Comparison of ENCODE assay signal across 23 cellular contexts in genomic region chr18:22250026-22250425, GRCh38.
DNase-seq lines count a peak whose midpoint lies in the region; ATAC-seq and TF ChIP-seq lines count a peak whose summit lies in the region.
"Had no signal": no experiment of that assay in that cellular context is flagged by ENCODE, and none has a peak within 500 bp of the region (broad histone marks: within the 10 kb centered on the region; RNA-seq: fewer than 3 reads in every experiment).

No MANE protein-coding gene starts in this region.

- H3K27me3 ChIP-seq in subcutaneous abdominal adipose tissue (ENCODE audit: control insufficient read depth in 5 of 5, insufficient read depth in 4 of 5, low read length in 5 of 5): no peaks in the 10 kb centered on the region
- H3K27me3 ChIP-seq: BE2C; BLaER1 treated with 17β-estradiol and CSF1 and Interleukin-3, amounts not matched to agents 10 nM and 100 nM had no signal

- no TSS peak for BruUV-seq in Calu3 (replicated peaks; lab: Mats Ljungman, UMichigan)

- H3K4me3 Mint-ChIP-seq in Calu3 (ENCODE audit: low read depth, unreplicated experiment): peak overlapping the region; percentile 5
- H3K4me3 Mint-ChIP-seq: CD4-positive, alpha-beta T cell; CD8-positive, alpha-beta memory T cell; HFFc6 had no signal

- ATAC-seq in GM21717 (IDR thresholded peaks at IDR 0.05; ENCODE audit: unreplicated experiment): no peak
- ATAC-seq: A549 had no signal

- no peak overlapping the region for H3K9ac ChIP-seq in subcutaneous abdominal adipose tissue (ENCODE audit: low read length in 5 of 5)
- H3K9ac ChIP-seq: BLaER1 treated with 17β-estradiol and CSF1 and Interleukin-3, amounts not matched to agents 10 nM and 100 nM; GM23248 had no signal

- H3K9me3 Mint-ChIP-seq in Calu3 (ENCODE audit: low read depth, unreplicated experiment): no peaks in the 10 kb centered on the region
- H3K9me3 Mint-ChIP-seq: CD8-positive, alpha-beta memory T cell; HFFc6 had no signal

- H3K27ac Mint-ChIP-seq in Calu3 (ENCODE audit: unreplicated experiment): peak overlapping the region; percentile 35
- H3K27ac Mint-ChIP-seq: CD14-positive monocyte; CD4-positive, alpha-beta T cell; HFFc6 had no signal

- no peak overlapping the region for H3K4me3 ChIP-seq in HEK293 (ENCODE audit: low read depth, low read length)
- peak overlapping the region in 1 of 5 donors; percentile 25 for H3K4me3 ChIP-seq in subcutaneous abdominal adipose tissue (ENCODE audit: low read depth in 1 of 5, low read length in 5 of 5)
- H3K4me3 ChIP-seq: A549; BLaER1 treated with 17β-estradiol and CSF1 and Interleukin-3, amounts not matched to agents 10 nM and 100 nM; GM23248 had no signal

- no peaks in the 10 kb centered on the region for H3K36me3 ChIP-seq in HEK293 (ENCODE audit: control insufficient read depth in 2 of 2, insufficient read depth in 1 of 2, low read length in 2 of 2)
- H3K36me3 ChIP-seq in subcutaneous abdominal adipose tissue (ENCODE audit: control insufficient read depth in 5 of 5, insufficient read depth in 5 of 5, low read length in 5 of 5): no peaks in the 10 kb centered on the region
- H3K36me3 ChIP-seq: BE2C; BLaER1 treated with 17β-estradiol and CSF1 and Interleukin-3, amounts not matched to agents 10 nM and 100 nM had no signal

- H3K9me3 ChIP-seq in HEK293 (ENCODE audit: control insufficient read depth, insufficient read depth, low read depth, low read length) (no peaks in the 10 kb centered on the region), subcutaneous abdominal adipose tissue (ENCODE audit: control insufficient read depth in 5 of 5, low read length in 5 of 5) (no peaks in the 10 kb centered on the region)
- H3K9me3 ChIP-seq: A549; BE2C; BLaER1 treated with 17β-estradiol and CSF1 and Interleukin-3, amounts not matched to agents 10 nM and 100 nM had no signal

- TF ChIP-seq CTCF in Calu3 (IDR thresholded peaks at IDR 0.05; ENCODE audit: unreplicated experiment) (no peak), HEK293 (tag by site-specific recombination; IDR thresholded peaks at IDR 0.05) (no peak), RWPE1 (conservative IDR thresholded peaks at IDR 0.05; ENCODE audit: low read depth) (no peak)

- H3K27me3 Mint-ChIP-seq in Calu3 (ENCODE audit: unreplicated experiment): no peaks in the 10 kb centered on the region
- H3K27me3 Mint-ChIP-seq: CD4-positive, alpha-beta T cell had no signal

- intact Hi-C loops in Calu3 (cut with micrococcal nuclease; ENCODE audit: unreplicated experiment): no loop called here

- H3K4me1 ChIP-seq in HEK293 (ENCODE audit: control insufficient read depth, insufficient read depth, low read length) (peaks cover 3% of the 10 kb centered on the region; the same call in 1 of the 2 replicates), subcutaneous abdominal adipose tissue (ENCODE audit: control insufficient read depth in 5 of 5, insufficient read depth in 5 of 5, low read length in 5 of 5) (peaks cover 0 to 17% (median 13%) of the 10 kb centered on the region in 5 donors)
- H3K4me1 ChIP-seq: BE2C had no signal

- H3K27ac ChIP-seq in HEK293 (ENCODE audit: extremely low read depth, low read depth, low read length): no peak overlapping the region
- peak overlapping the region; percentile 76 for H3K27ac ChIP-seq in RWPE1
- peak overlapping the region; percentile 29 for H3K27ac ChIP-seq in subcutaneous abdominal adipose tissue (ENCODE audit: low read depth, low read length)
- H3K27ac ChIP-seq: A549; BLaER1 treated with 17β-estradiol and CSF1 and Interleukin-3, amounts not matched to agents 10 nM and 100 nM; GM23248 had no signal

- H3K36me3 Mint-ChIP-seq in Calu3 (ENCODE audit: insufficient read depth, unreplicated experiment): no peaks in the 10 kb centered on the region
- H3K36me3 Mint-ChIP-seq: CD14-positive monocyte had no signal

- no peak for DNase-seq in Calu3
- DNase-seq in RWPE1 (ENCODE audit: low spot score): no peak
- no peak for DNase-seq in NCI-H69 (lab: John Stamatoyannopoulos, UW)
- no peak for DNase-seq in GM19238 (ENCODE audit: insufficient read length, low spot score)
- DNase-seq: 8988T; ACHN; AML-193; BE2C; CD4-positive, alpha-beta T cell; CD8-positive, alpha-beta memory T cell; DMS53; DMS79 treated with DMSO at 0.1 percent for 48 hours; GF-D8; H7; HCEC 1CT; HFFc6 had no signal

- POLR2A ChIA-PET in HEK293 (lab: Yijun Ruan, JAX) (no interaction called here), RWPE1 (lab: Yijun Ruan, JAX; ENCODE audit: low non-redundant PET) (no interaction called here)

- CTCF ChIA-PET in Calu3 (lab: Charles Lee) (interaction anchor here (1.2 kb wide), 1 partner anchor 64 kb away, joined by 3 read pairs; no protein-coding TSS in a partner anchor), HEK293 (lab: Yijun Ruan, JAX) (interaction anchor here (1.0 kb wide), 1 partner anchor 251 kb away, joined by 4 read pairs; no protein-coding TSS in a partner anchor), RWPE1 (lab: Yijun Ruan, JAX) (interaction anchor here (0.6 kb wide), 1 partner anchor 465 kb away, joined by 5 read pairs; no protein-coding TSS in a partner anchor)

- peaks cover 13% of the 10 kb centered on the region for H3K4me1 Mint-ChIP-seq in Calu3 (ENCODE audit: low read depth, unreplicated experiment)

TF ChIP-seq in HEK293, 187 proteins besides CTCF, POLR2A, EP300 and RAD21:
- TF ChIP-seq ZNF555 (tag by site-specific recombination; conservative IDR thresholded peaks at IDR 0.05) (no peak), ZNF513 (tag by site-specific recombination; IDR thresholded peaks at IDR 0.05) (no peak), BCL6B (tag by site-specific recombination; IDR thresholded peaks at IDR 0.05) (peak; percentile 75)
